In the genomic region with DNA sequence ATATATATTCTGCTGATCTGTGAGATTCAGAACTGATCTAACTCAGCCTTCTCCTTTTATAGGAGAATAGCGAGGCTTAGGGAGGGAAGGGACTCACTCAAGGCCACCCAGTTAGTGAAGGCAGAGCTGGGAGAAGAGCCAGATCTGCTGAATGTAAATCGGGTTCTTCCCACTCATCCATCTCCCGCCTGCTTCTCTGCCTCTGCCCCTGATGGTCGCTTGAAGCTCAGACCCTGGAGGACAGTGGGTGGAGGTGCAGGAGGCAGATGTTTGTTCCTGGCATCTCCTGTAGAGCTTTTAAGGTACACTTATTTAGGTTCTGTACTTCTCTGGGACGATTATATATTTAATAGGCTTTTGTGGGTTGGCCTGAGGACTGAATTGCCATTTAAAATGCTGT, we compare ENCODE assay signal across 11 cellular contexts. TPM values are rescaled to one million over a fixed set of nuclear protein-coding genes. Genes with fewer than 3 reads are reported as not detected.
DNase-seq lines count a peak whose midpoint lies in the region; ATAC-seq and TF ChIP-seq lines count a peak whose summit lies in the region.
"Had no signal": no experiment of that assay in that cellular context is flagged by ENCODE, and none has a peak within 500 bp of the region (broad histone marks: within the 10 kb centered on the region; RNA-seq: fewer than 3 reads in every experiment).

No MANE protein-coding gene starts in this region.

- H3K27ac ChIP-seq in BLaER1, result no peak overlapping the region
- peak overlapping the region; percentile 52 to 83 (median 57) for H3K27ac ChIP-seq in adrenal gland
- H3K27ac ChIP-seq in CD4-positive, alpha-beta T cell (ENCODE audit: low read depth, low read length), result no peak overlapping the region

- H3K4me1 Mint-ChIP-seq in CD4-positive, alpha-beta T cell (ENCODE audit: low read depth), result peaks cover 27% of the 10 kb centered on the region

- H4K20me1 ChIP-seq in BLaER1, result peaks cover 89% of the 10 kb centered on the region

- DNase-seq in H4 (ENCODE audit: low spot score) (peak; percentile 45), adrenal gland (peak; percentile 59 to 76 (median 71)), left kidney (ENCODE audit: low read depth, low spot score) (peak; percentile 50), cardiac septum (ENCODE audit: low spot score) (no peak)
- no peak for DNase-seq in CD4-positive, alpha-beta T cell
- DNase-seq: activated gamma-delta T cell, Caco-2, retina had no signal

- no peak overlapping the region for H3K4me3 Mint-ChIP-seq in CD4-positive, alpha-beta T cell

- H3K9me3 ChIP-seq in BLaER1 (no peaks in the 10 kb centered on the region; the same call in 1 of the 2 replicates), adrenal gland (replicated peaks in 1 of 3) (no peaks in the 10 kb centered on the region)
- H3K9me3 ChIP-seq in CD4-positive, alpha-beta T cell (ENCODE audit: control insufficient read depth, low read length), result no peaks in the 10 kb centered on the region
- H3K9me3 ChIP-seq: Caco-2 had no signal

- no peak for TF ChIP-seq POLR2A in adrenal gland (IDR thresholded peaks at IDR 0.05)

- intact Hi-C loops in adrenal gland (cut with DNase I) (no loop called here), cardiac septum (cut with DNase I) (no loop called here)
- intact Hi-C loops in CD4-positive, alpha-beta T cell (cut with DNase I, micrococcal nuclease), result no loop called here

- peak in 4 of 6 experiments; percentile 25 to 44 (median 33) for TF ChIP-seq CTCF in adrenal gland (IDR thresholded peaks at IDR 0.05)
- TF ChIP-seq CTCF in CD4-positive, alpha-beta T cell (IDR thresholded peaks at IDR 0.05), result no peak

- no peak overlapping the region for H3K9ac ChIP-seq in BLaER1

- H3K36me3 Mint-ChIP-seq in CD4-positive, alpha-beta T cell (ENCODE audit: low read depth), result no peaks in the 10 kb centered on the region

- H3K4me1 ChIP-seq in BLaER1 (peaks cover 41% of the 10 kb centered on the region), adrenal gland (replicated peaks in 1 of 2) (peaks cover 29 to 61% of the 10 kb centered on the region in 2 donors)

- no peaks in the 10 kb centered on the region for H3K9me3 Mint-ChIP-seq in CD4-positive, alpha-beta T cell

- H3K27ac Mint-ChIP-seq in CD4-positive, alpha-beta T cell, result no peak overlapping the region

- WGBS in adrenal gland, 4 donors, result 11 to 29% (median 23%) methylated on average over 5 of the region's 5 CpGs

- POLR2A ChIA-PET in CD4-positive, alpha-beta T cell (lab: Charles Lee), result no interaction called here

- CTCF ChIA-PET in CD4-positive, alpha-beta T cell (lab: Charles Lee), result no interaction called here

- peaks cover 42% of the 10 kb centered on the region for H3K27me3 ChIP-seq in BLaER1
- no peaks in the 10 kb centered on the region for H3K27me3 ChIP-seq in adrenal gland
- no peaks in the 10 kb centered on the region for H3K27me3 ChIP-seq in CD4-positive, alpha-beta T cell (ENCODE audit: control insufficient read depth, insufficient read depth, low read length)

- no peaks in the 10 kb centered on the region for H3K36me3 ChIP-seq in BLaER1
- no peaks in the 10 kb centered on the region for H3K36me3 ChIP-seq in adrenal gland (replicated peaks in 1 of 2)

- H3K4me3 ChIP-seq in BLaER1, result no peak overlapping the region
- no peak overlapping the region for H3K4me3 ChIP-seq in adrenal gland

- H3K4me2 ChIP-seq in BLaER1, result peak overlapping the region; percentile 87

- H3K27me3 Mint-ChIP-seq in CD4-positive, alpha-beta T cell, result no peaks in the 10 kb centered on the region

- ATAC-seq in GM21619 (IDR thresholded peaks at IDR 0.05; ENCODE audit: unreplicated experiment) (no peak), HG02610 (IDR thresholded peaks at IDR 0.05; ENCODE audit: unreplicated experiment) (no peak)
- no peak for ATAC-seq in CD4-positive, alpha-beta T cell (ENCODE audit: poor library complexity)

RNA-seq across cellular contexts. Expression of a gene that starts 4.3 kb away (rescaled TPM):
- total RNA-seq in H4 (2014; rRNA removed; shearing (Covaris generic)), result 18.2 and 18.3 TPM in 2 replicates
- total RNA-seq in adrenal gland (10 to 100 TPM; 39.0 to 88.9 (median 56.7) TPM), cardiac septum (8.8 TPM)
- polyA plus RNA-seq in adrenal gland, result 10 to 100 TPM; 27.0 to 52.6 (median 29.3) TPM
- total RNA-seq in CD4-positive, alpha-beta T cell, result 1 to 10 TPM; 2.2 to 3.0 TPM

RNA-seq across cellular contexts. Expression of a gene that starts 43.6 kb away (rescaled TPM):
- not detected in 2 replicates for total RNA-seq in H4 (2014; rRNA removed; shearing (Covaris generic))
- 1 to 10 TPM in 6 of 8 donors, under 1 TPM in 2; 0.35 to 2.1 (median 1.6) TPM for total RNA-seq in adrenal gland
- 1 to 10 TPM in 2 of 3 donors, under 1 TPM in 1; 0.99 to 4.3 (median 3.0) TPM for polyA plus RNA-seq in adrenal gland
- under 1 TPM in 1 of 2 experiments, not detected in 1; 0.22 TPM for total RNA-seq in CD4-positive, alpha-beta T cell
- 21.1 TPM for total RNA-seq in cardiac septum

Comparison
In these comparisons a context has a peak if more than half of its experiments do, and no peak if none do; other contexts are left out.
1. H3K27ac ChIP-seq: peak in adrenal gland (5 of 5); none in BLaER1 (single experiment) and CD4-positive, alpha-beta T cell (single experiment).
2. DNase-seq: peak in H4 (single experiment), adrenal gland (7 of 7) and left kidney (single experiment); none in CD4-positive, alpha-beta T cell (0 of 10) and cardiac septum (single experiment).